11 cellular contexts compared by ENCODE assay signal in genomic region chr5:160315968-160316367, GRCh38. TPM values are rescaled to one million over a fixed set of nuclear protein-coding genes. Genes with fewer than 3 reads are reported as not detected.
DNase-seq lines count a peak whose midpoint lies in the region; ATAC-seq and TF ChIP-seq lines count a peak whose summit lies in the region.
"Had no signal": no experiment of that assay in that cellular context is flagged by ENCODE, and none has a peak within 500 bp of the region (broad histone marks: within the 10 kb centered on the region; RNA-seq: fewer than 3 reads in every experiment).

No MANE protein-coding gene starts in this region.

- H3K36me3 Mint-ChIP-seq in T-helper 17 cell (ENCODE audit: low read depth): peaks cover 4% of the 10 kb centered on the region
- H3K36me3 Mint-ChIP-seq: natural killer cell had no signal

- DNase-seq in HT-29 (ENCODE audit: low spot score) (peak; percentile 88), RWPE2 (ENCODE audit: low spot score) (peak; percentile 90), kidney epithelial cell (ENCODE audit: low read depth) (peak; percentile 74), NCI-H1694 (lab: John Stamatoyannopoulos, UW) (no peak), T-helper 17 cell (no peak)
- DNase-seq: activated CD8-positive, alpha-beta memory T cell treated with anti-CD3 and anti-CD28 coated beads, Interleukin-2, amount 50 U/mL, for 48 hours; natural killer cell; NCI-H524 had no signal

- H3K27me3 ChIP-seq in RWPE2 (ENCODE audit: insufficient read depth, poor library complexity, severe bottlenecking) (no peaks in the 10 kb centered on the region), kidney epithelial cell (ENCODE audit: control insufficient read depth, insufficient read depth, low read length) (no peaks in the 10 kb centered on the region)

- peaks cover 67% of the 10 kb centered on the region for H3K27me3 Mint-ChIP-seq in T-helper 17 cell

- no peak overlapping the region for H3K27ac Mint-ChIP-seq in T-helper 17 cell
- H3K27ac Mint-ChIP-seq: natural killer cell had no signal

- ATAC-seq in RWPE2 (ENCODE audit: low read depth) (peak; percentile 89), HG03097 (IDR thresholded peaks at IDR 0.05; ENCODE audit: low FRiP score, unreplicated experiment) (no peak), T-helper 17 cell (no peak), GM19351 (IDR thresholded peaks at IDR 0.05; ENCODE audit: unreplicated experiment) (no peak)
- ATAC-seq: natural killer cell had no signal

- H3K4me3 ChIP-seq in RWPE2 (ENCODE audit: severe bottlenecking) (no peak overlapping the region), kidney epithelial cell (ENCODE audit: low read depth, low read length) (no peak overlapping the region)

- H3K36me3 ChIP-seq in RWPE2 (ENCODE audit: low read depth): no peaks in the 10 kb centered on the region
- H3K36me3 ChIP-seq in kidney epithelial cell (ENCODE audit: control insufficient read depth, insufficient read depth, low read length): no peaks in the 10 kb centered on the region

- no peaks in the 10 kb centered on the region for H3K9me3 ChIP-seq in RWPE2 (ENCODE audit: severe bottlenecking)
- no peaks in the 10 kb centered on the region for H3K9me3 ChIP-seq in T-helper 17 cell (ENCODE audit: control insufficient read depth, low read length, poor library complexity, severe bottlenecking)

- H3K27ac ChIP-seq in C4-2B (peak overlapping the region; percentile 42; the same call in 1 of the 2 replicates), RWPE2 (ENCODE audit: poor library complexity, severe bottlenecking) (peak overlapping the region; percentile 79)

- H3K4me1 Mint-ChIP-seq in T-helper 17 cell: peaks cover 6% of the 10 kb centered on the region

- no peak overlapping the region for H3K4me3 Mint-ChIP-seq in T-helper 17 cell
- H3K4me3 Mint-ChIP-seq: natural killer cell had no signal

- peaks cover 27% of the 10 kb centered on the region for H3K4me1 ChIP-seq in RWPE2 (ENCODE audit: insufficient read depth, poor library complexity, severe bottlenecking)

- TF ChIP-seq CTCF in C4-2B (conservative IDR thresholded peaks at IDR 0.05) (no peak), RWPE2 (IDR thresholded peaks at IDR 0.05; ENCODE audit: poor library complexity, severe bottlenecking) (no peak), kidney epithelial cell (IDR thresholded peaks at IDR 0.05; ENCODE audit: insufficient read depth, low read length, poor library complexity, severe bottlenecking) (no peak)

RNA-seq across cellular contexts. Expression of gene CCNJL, which starts 3.6 kb away (rescaled TPM):
- total RNA-seq in HT-29 (2014; rRNA removed; shearing (Covaris generic)): 7.9 and 9.1 TPM in 2 replicates
- total RNA-seq in kidney epithelial cell: 21.9 and 23.4 TPM in 2 replicates
- 1 to 10 TPM in 1 of 2 donors, not detected in 1; 1.5 TPM for total RNA-seq in T-helper 17 cell

RNA-seq across cellular contexts. Expression of gene C1QTNF2, which starts 54.5 kb away (rescaled TPM):
- total RNA-seq in HT-29 (2014; rRNA removed; shearing (Covaris generic)): 0.18 TPM in 1 of 2 replicates, not detected in the other
- total RNA-seq in kidney epithelial cell: 0.07 TPM in 1 of 2 replicates, not detected in the other
- not detected for total RNA-seq in T-helper 17 cell
- total RNA-seq: natural killer cell had no signal

Comparison
In these comparisons a context has a peak if more than half of its experiments do, and no peak if none do; other contexts are left out.
1. DNase-seq: peak in HT-29 (single experiment), RWPE2 (single experiment) and kidney epithelial cell (single experiment); none in NCI-H1694 (single experiment) and T-helper 17 cell (0 of 3).